In genomic region chr16:88069397-88070168, GRCh38 we compare ENCODE assay signal across 9 cellular contexts.
DNase-seq lines count a peak whose midpoint lies in the region; ATAC-seq, FAIRE-seq and TF ChIP-seq lines count a peak whose summit lies in the region.
"Had no signal": no experiment of that assay in that cellular context is flagged by ENCODE, and none has a peak within 500 bp of the region (broad histone marks: within the 10 kb centered on the region; RNA-seq: fewer than 3 reads in every experiment).

No MANE protein-coding gene starts in this region.

- H3K4me3 ChIP-seq in GM12878 = peak overlapping the region; percentile 11; the same call in 1 of the 2 replicates

- no peaks in the 10 kb centered on the region for H4K20me1 ChIP-seq in GM12878 (ENCODE audit: control insufficient read depth, insufficient read depth)

- DNase-seq in GM10266 (ENCODE audit: extremely low spot score) (peak; percentile 90), GM12878 (ENCODE audit: low read depth, low spot score) (peak; percentile 39), NOMO-1 (lab: John Stamatoyannopoulos, UW; ENCODE audit: unreplicated experiment in 2 of 2) (no peak), superior temporal gyrus (ENCODE audit: extremely low spot score) (no peak)
- no peak for DNase-seq in activated CD8-positive, alpha-beta memory T cell treated with anti-CD3 and anti-CD28 coated beads, Interleukin-2, amount 50 U/mL, for 4 hours
- DNase-seq in activated CD4-positive, alpha-beta T cell treated with anti-CD3 and anti-CD28 coated beads, Interleukin-2, amount 50 U/mL, for 4 hours = no peak
- DNase-seq: KG1 had no signal

- TF ChIP-seq CTCF in GM10266 (IDR thresholded peaks at IDR 0.05; ENCODE audit: control insufficient read depth, insufficient read depth, low read depth, missing control alignments) (no peak), GM12878 (IDR thresholded peaks at IDR 0.05 in 2 of 3, conservative IDR thresholded peaks at IDR 0.05 in 1 of 3; ENCODE audit: control insufficient read depth in 2 of 3, extremely low read depth in 1 of 3, insufficient read depth in 1 of 3, low read depth in 3 of 3, low read length in 3 of 3) (no peak)

- CTCF ChIA-PET in GM12878 (lab: Yijun Ruan, JAX) = no interaction called here

- H3K9ac ChIP-seq in GM12878 (ENCODE audit: control insufficient read depth, insufficient read depth, low read length) = no peak overlapping the region; the same call in 1 of the 2 replicates

- peak; percentile 62 for TF ChIP-seq POLR2A in GM12878 (IDR thresholded peaks at IDR 0.05; ENCODE audit: low read depth, low read length)

- peak overlapping the region; percentile 54 for H3K27ac ChIP-seq in GM12878 (ENCODE audit: control insufficient read depth, insufficient read depth)

- BruUV-seq in GM12878 (replicated peaks; lab: Mats Ljungman, UMichigan) = TSS peak; percentile 72

- H3K79me2 ChIP-seq in GM12878 (ENCODE audit: control insufficient read depth, insufficient read depth, low read length) = no peaks in the 10 kb centered on the region

- intact Hi-C loops in GM12878 (cut with micrococcal nuclease; ENCODE audit: unreplicated experiment) = no loop called here

- H3K9me3 ChIP-seq in GM12878 (replicated peaks; ENCODE audit: control insufficient read depth, insufficient read depth, low read length) = no peaks in the 10 kb centered on the region

- ATAC-seq in GM19395 (IDR thresholded peaks at IDR 0.05; ENCODE audit: unreplicated experiment) (peak; percentile 88), HG03025 (IDR thresholded peaks at IDR 0.05; ENCODE audit: low FRiP score, unreplicated experiment) (peak; percentile 89), GM12878 (peak; percentile 98)

- no peaks in the 10 kb centered on the region for H3K27me3 ChIP-seq in GM12878 (replicated peaks in 1 of 2; ENCODE audit: control insufficient read depth in 2 of 2, insufficient read depth in 2 of 2, low read length in 1 of 2)

- in situ Hi-C loops in GM12878 (cut with MboI) = no loop called here

- peak overlapping the region; percentile 52 for H2AFZ ChIP-seq in GM12878 (ENCODE audit: control insufficient read depth, low read depth, low read length)

- SMC1A ChIA-PET in GM12878 (lab: Charles Lee; ENCODE audit: uncharacterized antibody, unreplicated experiment) = no interaction called here

- POLR2A ChIA-PET in GM12878 (lab: Charles Lee) = interaction anchor here (0.6 kb wide), 1 partner anchor 195 kb away, joined by 4 read pairs; no protein-coding TSS in a partner anchor

- TF ChIP-seq RAD21 in GM12878 (IDR thresholded peaks at IDR 0.05; ENCODE audit: insufficient read depth, low read depth, low read length) = no peak

- RAD21 ChIA-PET in GM12878 (lab: Charles Lee; ENCODE audit: unreplicated experiment) = no interaction called here

- peak; percentile 66 to 87; a peak in 3 of 4 replicates for TF ChIP-seq EP300 in GM12878 (IDR thresholded peaks at IDR 0.05; ENCODE audit: borderline replicate concordance in 1 of 2, control insufficient read depth in 1 of 2, low read depth in 2 of 2, low read length in 2 of 2)

- no peak for FAIRE-seq in GM12878 (lab: Jason Lieb, UNC)

- peak overlapping the region; percentile 79; the same call in 1 of the 2 replicates for H3K4me2 ChIP-seq in GM12878 (ENCODE audit: control insufficient read depth, insufficient read depth)

- peaks cover 0 to 1% of the 10 kb centered on the region in 2 experiments; a peak in 2 of 4 replicates for H3K36me3 ChIP-seq in GM12878 (ENCODE audit: control insufficient read depth in 2 of 2, insufficient read depth in 2 of 2, low read length in 1 of 2)

- H3K4me1 ChIP-seq in GM12878 (ENCODE audit: control insufficient read depth, insufficient read depth, low read length) = peaks cover 19% of the 10 kb centered on the region

- WGBS in GM12878 (ENCODE audit: insufficient coverage, insufficient replicate concordance, low lambda C conversion rate, missing lambda C conversion rate) = 34% methylated on average over 25 of the region's 25 CpGs

TF ChIP-seq in GM12878, 131 proteins besides CTCF, POLR2A, EP300 and RAD21 (continues in another document):
- TF ChIP-seq ZNF24 (IDR thresholded peaks at IDR 0.05) = no peak
- no peak for TF ChIP-seq KAT2A (conservative IDR thresholded peaks at IDR 0.05; ENCODE audit: control insufficient read depth, low read depth, low read length)
- no peak for TF ChIP-seq GABPA (IDR thresholded peaks at IDR 0.05; ENCODE audit: low read depth)
- TF ChIP-seq CHD2 (IDR thresholded peaks at IDR 0.05; ENCODE audit: borderline replicate concordance, low read depth, low read length) = peak; percentile 69; the same call in 1 of the 2 replicates
- peak; percentile 99 for TF ChIP-seq TCF12 (IDR thresholded peaks at IDR 0.05; ENCODE audit: low read depth, low read length)
- peak; percentile 20; the same call in 1 of the 2 replicates for TF ChIP-seq BACH1 (IDR thresholded peaks at IDR 0.05; ENCODE audit: borderline replicate concordance)
- TF ChIP-seq TCF3 (IDR thresholded peaks at IDR 0.05; ENCODE audit: borderline replicate concordance, insufficient read depth, low read depth, low read length) = peak; percentile 98
- no peak for TF ChIP-seq ZNF207 (IDR thresholded peaks at IDR 0.05; ENCODE audit: borderline replicate concordance)
- peak; percentile 16 to 36; a peak in 2 of 4 replicates for TF ChIP-seq IKZF2 (IDR thresholded peaks at IDR 0.05)
- TF ChIP-seq NKRF (conservative IDR thresholded peaks at IDR 0.05) = no peak
- TF ChIP-seq SMC3 (IDR thresholded peaks at IDR 0.05; ENCODE audit: borderline replicate concordance, low read length) = no peak
- TF ChIP-seq MLLT1 (IDR thresholded peaks at IDR 0.05) = no peak; the same call in 1 of the 2 replicates
- no peak for TF ChIP-seq PAX8 (IDR thresholded peaks at IDR 0.05)
- TF ChIP-seq CREM (IDR thresholded peaks at IDR 0.05; ENCODE audit: low read depth) = 0 out of 2 replicates have a peak, but pooled peaks have one; percentile 22
- no peak for TF ChIP-seq YBX1 (IDR thresholded peaks at IDR 0.05)
- no peak for TF ChIP-seq NR2C1 (IDR thresholded peaks at IDR 0.05)
- TF ChIP-seq STAT1 (conservative IDR thresholded peaks at IDR 0.05) = no peak
- no peak for TF ChIP-seq FOXK2 (IDR thresholded peaks at IDR 0.05)
- TF ChIP-seq ZNF384 (IDR thresholded peaks at IDR 0.05; ENCODE audit: borderline replicate concordance, low read depth, low read length) = 0 out of 2 replicates have a peak, but pooled peaks have one; percentile 12
- TF ChIP-seq SRF (IDR thresholded peaks at IDR 0.05; ENCODE audit: low read depth in 2 of 2, low read length in 2 of 2) = 0 out of 4 replicates have a peak, but pooled peaks of 1 of the 2 experiments have one; percentile 25
- TF ChIP-seq, protein P1, sequence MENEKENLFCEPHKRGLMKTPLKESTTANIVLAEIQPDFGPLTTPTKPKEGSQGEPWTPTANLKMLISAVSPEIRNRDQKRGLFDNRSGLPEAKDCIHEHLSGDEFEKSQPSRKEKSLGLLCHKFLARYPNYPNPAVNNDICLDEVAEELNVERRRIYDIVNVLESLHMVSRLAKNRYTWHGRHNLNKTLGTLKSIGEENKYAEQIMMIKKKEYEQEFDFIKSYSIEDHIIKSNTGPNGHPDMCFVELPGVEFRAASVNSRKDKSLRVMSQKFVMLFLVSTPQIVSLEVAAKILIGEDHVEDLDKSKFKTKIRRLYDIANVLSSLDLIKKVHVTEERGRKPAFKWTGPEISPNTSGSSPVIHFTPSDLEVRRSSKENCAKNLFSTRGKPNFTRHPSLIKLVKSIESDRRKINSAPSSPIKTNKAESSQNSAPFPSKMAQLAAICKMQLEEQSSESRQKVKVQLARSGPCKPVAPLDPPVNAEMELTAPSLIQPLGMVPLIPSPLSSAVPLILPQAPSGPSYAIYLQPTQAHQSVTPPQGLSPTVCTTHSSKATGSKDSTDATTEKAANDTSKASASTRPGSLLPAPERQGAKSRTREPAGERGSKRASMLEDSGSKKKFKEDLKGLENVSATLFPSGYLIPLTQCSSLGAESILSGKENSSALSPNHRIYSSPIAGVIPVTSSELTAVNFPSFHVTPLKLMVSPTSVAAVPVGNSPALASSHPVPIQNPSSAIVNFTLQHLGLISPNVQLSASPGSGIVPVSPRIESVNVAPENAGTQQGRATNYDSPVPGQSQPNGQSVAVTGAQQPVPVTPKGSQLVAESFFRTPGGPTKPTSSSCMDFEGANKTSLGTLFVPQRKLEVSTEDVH (IDR thresholded peaks at IDR 0.05; ENCODE audit: low read depth, partially characterized antibody) = no peak
- TF ChIP-seq NBN (IDR thresholded peaks at IDR 0.05) = peak; percentile 37; the same call in 1 of the 2 replicates
- TF ChIP-seq NFIC (IDR thresholded peaks at IDR 0.05; ENCODE audit: low read depth, low read length) = no peak

Comparison
In these comparisons a context has a peak if more than half of its experiments do, and no peak if none do; other contexts are left out.
1. DNase-seq: peak in GM10266 (single experiment) and GM12878 (single experiment); none in NOMO-1 (0 of 2), superior temporal gyrus (single experiment), activated CD8-positive, alpha-beta memory T cell treated with anti-CD3 and anti-CD28 coated beads, Interleukin-2, amount 50 U/mL, for 4 hours (single experiment) and activated CD4-positive, alpha-beta T cell treated with anti-CD3 and anti-CD28 coated beads, Interleukin-2, amount 50 U/mL, for 4 hours (0 of 2).
2. Peak in every context shown above with its lines, with median percentiles within 50 percentile points of each other: ATAC-seq.